In the genomic region with DNA sequence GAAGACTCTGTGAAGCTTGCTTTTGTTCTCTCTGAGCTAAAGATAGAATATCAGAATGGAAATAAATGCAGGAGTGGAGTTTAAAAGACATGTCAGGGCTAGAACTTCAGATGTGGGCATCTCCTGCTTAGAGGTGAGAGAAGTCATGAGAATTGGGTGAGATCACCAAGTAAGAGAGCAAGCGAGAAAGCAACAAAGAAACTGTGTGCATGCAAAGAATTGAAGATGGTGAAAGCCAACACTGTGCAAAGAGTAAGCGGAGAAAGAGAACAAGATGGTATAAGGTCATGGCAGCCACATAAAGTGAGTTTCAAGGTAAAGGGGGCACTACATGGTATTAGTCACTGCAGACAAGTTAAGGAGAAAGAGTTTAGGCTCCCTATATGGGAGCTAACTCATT, we compare ENCODE assay signal across 23 cellular contexts. TPM values are rescaled to one million over a fixed set of nuclear protein-coding genes. Genes with fewer than 3 reads are reported as not detected.
DNase-seq lines count a peak whose midpoint lies in the region; ATAC-seq and TF ChIP-seq lines count a peak whose summit lies in the region.
"Had no signal": no experiment of that assay in that cellular context is flagged by ENCODE, and none has a peak within 500 bp of the region (broad histone marks: within the 10 kb centered on the region; RNA-seq: fewer than 3 reads in every experiment).

No MANE protein-coding gene starts in this region.

- no peak overlapping the region for H3K4me3 ChIP-seq in breast epithelium

- intact Hi-C loops in activated CD8-positive, alpha-beta T cell treated with anti-CD3 and anti-CD28 coated beads for 36 hours (cut with micrococcal nuclease), result no loop called here
- intact Hi-C loops in MCF 10A (cut with micrococcal nuclease), result no loop called here
- intact Hi-C loops in breast epithelium (cut with DNase I; ENCODE audit: low total_unique reads), result no loop called here
- intact Hi-C loops in left ventricle myocardium superior (cut with micrococcal nuclease), result no loop called here

- H3K4me1 ChIP-seq in breast epithelium, result no peaks in the 10 kb centered on the region
- H3K4me1 ChIP-seq: BE2C had no signal

- H3K36me3 ChIP-seq in breast epithelium, result peaks cover 4% of the 10 kb centered on the region

- no peak overlapping the region for H3K4me3 Mint-ChIP-seq in activated CD8-positive, alpha-beta T cell treated with anti-CD3 and anti-CD28 coated beads for 36 hours
- H3K4me3 Mint-ChIP-seq in activated CD8-positive, alpha-beta T cell treated with anti-CD3 and anti-CD28 coated beads, Interleukin-2, amount 10 ng/mL, durations not matched to agents 7 days and 5 days, result no peak overlapping the region
- H3K4me3 Mint-ChIP-seq in MCF 10A (ENCODE audit: unreplicated experiment), result no peak overlapping the region
- H3K4me3 Mint-ChIP-seq in chondrocyte (ENCODE audit: unreplicated experiment), result no peak overlapping the region
- H3K4me3 Mint-ChIP-seq: CD14-positive monocyte had no signal

- peaks cover 6% of the 10 kb centered on the region for H3K4me1 Mint-ChIP-seq in activated CD8-positive, alpha-beta T cell treated with anti-CD3 and anti-CD28 coated beads for 36 hours (ENCODE audit: low read depth)
- peaks cover 14% of the 10 kb centered on the region for H3K4me1 Mint-ChIP-seq in activated CD8-positive, alpha-beta T cell treated with anti-CD3 and anti-CD28 coated beads, Interleukin-2, amount 10 ng/mL, durations not matched to agents 7 days and 5 days (ENCODE audit: low read depth)
- peaks cover 20% of the 10 kb centered on the region for H3K4me1 Mint-ChIP-seq in MCF 10A (ENCODE audit: insufficient read depth, unreplicated experiment)
- peaks cover 18% of the 10 kb centered on the region for H3K4me1 Mint-ChIP-seq in chondrocyte (ENCODE audit: low read depth)
- H3K4me1 Mint-ChIP-seq: CD14-positive monocyte had no signal

- no TSS peak for BruUV-seq in MCF 10A (replicated peaks; lab: Mats Ljungman, UMichigan)

- H3K27me3 ChIP-seq in breast epithelium, result no peaks in the 10 kb centered on the region
- H3K27me3 ChIP-seq: BE2C had no signal

- ATAC-seq in activated CD8-positive, alpha-beta T cell treated with anti-CD3 and anti-CD28 coated beads for 36 hours, result no peak
- ATAC-seq in activated CD8-positive, alpha-beta T cell treated with anti-CD3 and anti-CD28 coated beads, Interleukin-2, amount 10 ng/mL, durations not matched to agents 7 days and 5 days, result no peak
- ATAC-seq in left ventricle myocardium superior, result no peak
- ATAC-seq in HG03342 (IDR thresholded peaks at IDR 0.05; ENCODE audit: unreplicated experiment), result no peak
- ATAC-seq: Panc1 had no signal

- no peaks in the 10 kb centered on the region for H3K9me3 ChIP-seq in breast epithelium
- H3K9me3 ChIP-seq: BE2C had no signal

- TF ChIP-seq POLR2A in breast epithelium (IDR thresholded peaks at IDR 0.05), result no peak

- no peak overlapping the region for H3K27ac ChIP-seq in breast epithelium
- H3K27ac ChIP-seq: HL-60, RWPE1 had no signal

- peaks cover 16% of the 10 kb centered on the region for H3K36me3 Mint-ChIP-seq in activated CD8-positive, alpha-beta T cell treated with anti-CD3 and anti-CD28 coated beads for 36 hours (ENCODE audit: low read depth)
- H3K36me3 Mint-ChIP-seq in activated CD8-positive, alpha-beta T cell treated with anti-CD3 and anti-CD28 coated beads, Interleukin-2, amount 10 ng/mL, durations not matched to agents 7 days and 5 days (ENCODE audit: low read depth), result peaks cover 54% of the 10 kb centered on the region
- peaks cover 81% of the 10 kb centered on the region for H3K36me3 Mint-ChIP-seq in MCF 10A (ENCODE audit: insufficient read depth, unreplicated experiment)
- peaks cover 45% of the 10 kb centered on the region for H3K36me3 Mint-ChIP-seq in chondrocyte (ENCODE audit: low read depth)

- H3K27ac Mint-ChIP-seq in activated CD8-positive, alpha-beta T cell treated with anti-CD3 and anti-CD28 coated beads for 36 hours, result peak overlapping the region; percentile 1
- no peak overlapping the region for H3K27ac Mint-ChIP-seq in activated CD8-positive, alpha-beta T cell treated with anti-CD3 and anti-CD28 coated beads, Interleukin-2, amount 10 ng/mL, durations not matched to agents 7 days and 5 days
- H3K27ac Mint-ChIP-seq in MCF 10A (ENCODE audit: low read depth, unreplicated experiment) (peak overlapping the region; percentile 44), chondrocyte (ENCODE audit: unreplicated experiment) (peak overlapping the region; percentile 15)

- CTCF ChIA-PET in activated CD8-positive, alpha-beta T cell treated with anti-CD3 and anti-CD28 coated beads for 36 hours (lab: Charles Lee), result interaction anchor here (5.2 kb wide), 1 partner anchor 11 kb away, joined by 52 read pairs; no protein-coding TSS in a partner anchor
- CTCF ChIA-PET in activated CD8-positive, alpha-beta T cell treated with anti-CD3 and anti-CD28 coated beads, Interleukin-2, amount 10 ng/mL, durations not matched to agents 7 days and 5 days (lab: Charles Lee), result interaction anchor here (3.8 kb wide), 1 partner anchor 11 kb away, joined by 25 read pairs; no protein-coding TSS in a partner anchor
- CTCF ChIA-PET in MCF 10A (lab: Yijun Ruan, JAX), result interaction anchor here (0.9 to 3.5 kb wide), 2 partner anchors 11 to 133 kb away, joined by 4 to 18 read pairs; no protein-coding TSS in a partner anchor

- no peaks in the 10 kb centered on the region for H3K9me3 Mint-ChIP-seq in activated CD8-positive, alpha-beta T cell treated with anti-CD3 and anti-CD28 coated beads for 36 hours
- no peaks in the 10 kb centered on the region for H3K9me3 Mint-ChIP-seq in activated CD8-positive, alpha-beta T cell treated with anti-CD3 and anti-CD28 coated beads, Interleukin-2, amount 10 ng/mL, durations not matched to agents 7 days and 5 days (ENCODE audit: insufficient read depth)
- no peaks in the 10 kb centered on the region for H3K9me3 Mint-ChIP-seq in MCF 10A (ENCODE audit: unreplicated experiment)
- H3K9me3 Mint-ChIP-seq in chondrocyte (ENCODE audit: low read depth), result no peaks in the 10 kb centered on the region
- H3K9me3 Mint-ChIP-seq: CD14-positive monocyte had no signal

- H3K27me3 Mint-ChIP-seq in activated CD8-positive, alpha-beta T cell treated with anti-CD3 and anti-CD28 coated beads for 36 hours, result no peaks in the 10 kb centered on the region
- no peaks in the 10 kb centered on the region for H3K27me3 Mint-ChIP-seq in activated CD8-positive, alpha-beta T cell treated with anti-CD3 and anti-CD28 coated beads, Interleukin-2, amount 10 ng/mL, durations not matched to agents 7 days and 5 days (ENCODE audit: low read depth)
- no peaks in the 10 kb centered on the region for H3K27me3 Mint-ChIP-seq in MCF 10A (ENCODE audit: insufficient read depth, unreplicated experiment)
- H3K27me3 Mint-ChIP-seq in chondrocyte (ENCODE audit: low read depth), result no peaks in the 10 kb centered on the region

- DNase-seq in activated CD8-positive, alpha-beta T cell treated with anti-CD3 and anti-CD28 coated beads for 36 hours, result no peak
- DNase-seq in activated CD8-positive, alpha-beta T cell treated with anti-CD3 and anti-CD28 coated beads, Interleukin-2, amount 10 ng/mL, durations not matched to agents 7 days and 5 days, result no peak
- no peak for DNase-seq in MCF 10A (ENCODE audit: unreplicated experiment)
- DNase-seq in breast epithelium (ENCODE audit: low spot score in 2 of 2), result no peak
- no peak for DNase-seq in chondrocyte (ENCODE audit: low spot score)
- no peak for DNase-seq in left ventricle myocardium superior
- no peak for DNase-seq in NCI-H2227 (lab: John Stamatoyannopoulos, UW; ENCODE audit: unreplicated experiment)
- DNase-seq: 8988T, ACHN, BE2C, HCEC 1CT, NCI-H1105 treated with DMSO at 0.1 percent for 48 hours, NCI-H146, NCI-H2029, NCI-H2227 treated with DMSO at 0.1 percent for 48 hours, NCI-H526 treated with DMSO at 0.1 percent for 48 hours, SHP77 had no signal

- TF ChIP-seq CTCF in activated CD8-positive, alpha-beta T cell treated with anti-CD3 and anti-CD28 coated beads for 36 hours (IDR thresholded peaks at IDR 0.05), result no peak
- TF ChIP-seq CTCF in MCF 10A (IDR thresholded peaks at IDR 0.05; ENCODE audit: unreplicated experiment) (no peak), breast epithelium (IDR thresholded peaks at IDR 0.05) (no peak), chondrocyte (IDR thresholded peaks at IDR 0.05) (no peak)

- POLR2A ChIA-PET in activated CD8-positive, alpha-beta T cell treated with anti-CD3 and anti-CD28 coated beads for 36 hours (lab: Charles Lee), result no interaction called here
- POLR2A ChIA-PET in activated CD8-positive, alpha-beta T cell treated with anti-CD3 and anti-CD28 coated beads, Interleukin-2, amount 10 ng/mL, durations not matched to agents 7 days and 5 days (lab: Charles Lee), result interaction anchor here (0.6 kb wide), 1 partner anchor 362 kb away, joined by 3 read pairs; no protein-coding TSS in a partner anchor
- POLR2A ChIA-PET in MCF 10A (lab: Yijun Ruan, JAX), result interaction anchor here (2.4 kb wide), 1 partner anchor 9 kb away, joined by 14 read pairs; no protein-coding TSS in a partner anchor

RNA-seq across cellular contexts. Expression of a gene that starts 57.3 kb away (rescaled TPM):
- total RNA-seq in activated CD8-positive, alpha-beta T cell treated with anti-CD3 and anti-CD28 coated beads for 36 hours, result not detected
- total RNA-seq in activated CD8-positive, alpha-beta T cell treated with anti-CD3 and anti-CD28 coated beads, Interleukin-2, amount 10 ng/mL, durations not matched to agents 7 days and 5 days, result under 1 TPM in 1 of 2 experiments, not detected in 1; 0.65 TPM
- total RNA-seq in MCF 10A (2022) (0.29 and 0.93 TPM in 2 replicates), breast epithelium (100 to 1,000 TPM in 1 of 3 donors, 10 to 100 TPM in 2; 35.7 to 139 (median 78.7) TPM), chondrocyte (2.0 to 5.0 TPM (median 4.6 TPM) in 3 replicates), left ventricle myocardium superior (0.89 TPM)
- total RNA-seq: NCI-H460 had no signal
